ENCODE assay signal across 9 cellular contexts in the genomic region with DNA sequence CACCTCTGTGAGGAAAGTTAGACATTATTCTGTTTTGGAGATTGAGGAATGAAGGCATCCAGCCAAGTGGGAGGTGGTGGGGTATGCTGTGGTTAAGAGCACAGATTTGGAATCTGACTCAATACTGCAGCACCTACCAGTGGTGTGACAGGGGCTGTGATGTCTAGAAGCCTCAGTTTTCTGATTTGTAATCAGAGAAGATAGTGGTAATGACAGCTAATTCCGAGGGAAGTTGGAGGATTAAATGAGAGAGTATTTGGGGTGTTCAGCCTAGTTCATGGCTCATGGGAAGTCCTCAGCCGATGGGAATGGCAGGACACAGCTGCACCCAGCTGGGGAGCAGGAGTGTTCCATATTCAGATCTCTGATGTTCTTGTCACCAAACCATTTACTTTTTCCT. TPM values are rescaled to one million over a fixed set of nuclear protein-coding genes. Genes with fewer than 3 reads are reported as not detected.
DNase-seq lines count a peak whose midpoint lies in the region; ATAC-seq and TF ChIP-seq lines count a peak whose summit lies in the region.
"Had no signal": no experiment of that assay in that cellular context is flagged by ENCODE, and none has a peak within 500 bp of the region (broad histone marks: within the 10 kb centered on the region; RNA-seq: fewer than 3 reads in every experiment).

No MANE protein-coding gene starts in this region.

- no TSS peak for BruUV-seq in MCF 10A (replicated peaks; lab: Mats Ljungman, UMichigan)

- peak overlapping the region; percentile 47 for H3K27ac ChIP-seq in muscle layer of duodenum (ENCODE audit: low read length)
- H3K27ac ChIP-seq: sigmoid colon had no signal

- peaks cover 83% of the 10 kb centered on the region for H3K36me3 Mint-ChIP-seq in MCF 10A (ENCODE audit: insufficient read depth, unreplicated experiment)

- no peaks in the 10 kb centered on the region for H3K9me3 Mint-ChIP-seq in MCF 10A (ENCODE audit: unreplicated experiment)

- no peaks in the 10 kb centered on the region for H3K27me3 Mint-ChIP-seq in MCF 10A (ENCODE audit: insufficient read depth, unreplicated experiment)

- H3K9me3 ChIP-seq in muscle layer of duodenum (ENCODE audit: control insufficient read depth in 1 of 2, low read length in 2 of 2): no peaks in the 10 kb centered on the region
- H3K9me3 ChIP-seq: sigmoid colon had no signal

- no peaks in the 10 kb centered on the region for H3K27me3 ChIP-seq in muscle layer of duodenum (ENCODE audit: low read depth, low read length)
- H3K27me3 ChIP-seq: sigmoid colon had no signal

- H3K4me1 ChIP-seq in muscle layer of duodenum (ENCODE audit: control insufficient read depth in 1 of 2, insufficient read depth in 2 of 2, low read length in 2 of 2): peaks cover 10 to 15% of the 10 kb centered on the region in 2 donors

- intact Hi-C loops in MCF 10A (cut with micrococcal nuclease): loop anchor here (1.0 kb wide), 1 partner anchor 211 kb away; no protein-coding TSS in a partner anchor

- peaks cover 15 to 35% of the 10 kb centered on the region in 2 donors for H3K36me3 ChIP-seq in muscle layer of duodenum (ENCODE audit: control insufficient read depth in 1 of 2, insufficient read depth in 2 of 2, low read length in 2 of 2)

- no peak for TF ChIP-seq CTCF in MCF 10A (IDR thresholded peaks at IDR 0.05; ENCODE audit: unreplicated experiment)

- CTCF ChIA-PET in MCF 10A (lab: Yijun Ruan, JAX): interaction anchor here (0.6 to 1.9 kb wide), 10 partner anchors 9 to 277 kb away, joined by 3 to 9 read pairs (median 3); a partner anchor contains a TSS

- no peak overlapping the region for H3K4me3 ChIP-seq in muscle layer of duodenum (ENCODE audit: low read depth in 1 of 2, low read length in 2 of 2)
- H3K4me3 ChIP-seq: sigmoid colon had no signal

- ATAC-seq in HG02981 (IDR thresholded peaks at IDR 0.05; ENCODE audit: unreplicated experiment): no peak
- ATAC-seq in HG03025 (IDR thresholded peaks at IDR 0.05; ENCODE audit: low FRiP score, unreplicated experiment): no peak

- no peak overlapping the region for H3K27ac Mint-ChIP-seq in MCF 10A (ENCODE audit: low read depth, unreplicated experiment)

- DNase-seq in CD1c-positive myeloid dendritic cell (ENCODE audit: extremely low spot score): peak; percentile 16
- peak; percentile 59 for DNase-seq in HS-5 (ENCODE audit: low read depth)
- DNase-seq in MCF 10A (ENCODE audit: unreplicated experiment): peak; percentile 59
- DNase-seq in stimulated activated naive CD4-positive, alpha-beta T cell (lab: John Stamatoyannopoulos, UW): no peak
- DNase-seq in NCI-H2107 (lab: John Stamatoyannopoulos, UW): no peak
- DNase-seq: sigmoid colon had no signal

- POLR2A ChIA-PET in MCF 10A (lab: Yijun Ruan, JAX): interaction anchor here (0.6 to 2.0 kb wide), 6 partner anchors 9 to 280 kb away, joined by 3 to 7 read pairs (median 4); a partner anchor contains a TSS

- H3K4me3 Mint-ChIP-seq in MCF 10A (ENCODE audit: unreplicated experiment): no peak overlapping the region

- H3K4me1 Mint-ChIP-seq in MCF 10A (ENCODE audit: insufficient read depth, unreplicated experiment): peaks cover 11% of the 10 kb centered on the region

RNA-seq across cellular contexts. Expression of a gene that starts 9.2 kb away (rescaled TPM):
- 14.6 and 16.5 TPM in 2 replicates for total RNA-seq in MCF 10A (2022)

Comparison
In these comparisons a context has a peak if more than half of its experiments do, and no peak if none do; other contexts are left out.
1. DNase-seq: peak in CD1c-positive myeloid dendritic cell (single experiment), HS-5 (single experiment) and MCF 10A (single experiment); none in stimulated activated naive CD4-positive, alpha-beta T cell (0 of 6) and NCI-H2107 (single experiment).